9 cellular contexts compared by ENCODE assay signal in the genomic region with DNA sequence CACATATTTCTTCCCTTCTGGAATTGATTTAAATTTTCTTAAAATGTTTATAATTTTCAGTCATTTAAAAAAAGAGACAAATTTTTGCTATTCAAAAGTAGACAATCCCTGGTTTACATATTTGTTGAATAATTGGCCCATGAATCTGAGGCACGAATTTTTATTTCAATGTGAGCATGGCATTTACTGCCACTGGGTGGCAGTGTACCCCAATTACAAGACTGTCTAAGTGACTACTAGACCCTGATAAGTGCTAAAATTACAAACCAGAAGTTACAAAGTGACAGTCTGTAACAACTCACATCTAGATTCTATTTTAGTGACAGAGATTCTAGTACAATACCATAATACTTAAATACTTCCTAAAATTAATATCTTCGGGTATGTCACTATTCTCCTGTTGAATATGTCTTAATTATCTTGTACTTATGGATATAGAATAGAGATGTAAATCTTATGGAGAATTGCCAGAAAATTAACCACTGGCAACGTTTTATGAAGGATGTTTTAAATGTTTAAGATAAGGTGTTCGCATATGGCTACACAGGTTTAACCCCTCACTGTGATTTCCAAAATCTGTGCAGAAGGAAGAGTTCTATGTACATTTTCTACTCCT.
DNase-seq lines count a peak whose midpoint lies in the region; ATAC-seq and TF ChIP-seq lines count a peak whose summit lies in the region.
"Had no signal": no experiment of that assay in that cellular context is flagged by ENCODE, and none has a peak within 500 bp of the region (broad histone marks: within the 10 kb centered on the region; RNA-seq: fewer than 3 reads in every experiment).

No MANE protein-coding gene starts in this region.

- ATAC-seq in HG02943 (IDR thresholded peaks at IDR 0.05; ENCODE audit: low read depth, unreplicated experiment), result peak; percentile 58
- no peak for ATAC-seq in HG03469 (IDR thresholded peaks at IDR 0.05; ENCODE audit: unreplicated experiment)
- ATAC-seq: stimulated activated naive CD8-positive, alpha-beta T cell treated with anti-CD3 and anti-CD28 coated beads, Interleukin-15, amount 100 ng/mL, for 72 hours had no signal

- H3K4me1 ChIP-seq in mesendoderm (ENCODE audit: control insufficient read depth, low read depth, low read length), result no peaks in the 10 kb centered on the region

- H3K56ac ChIP-seq in mesendoderm (ENCODE audit: low read length), result no peak overlapping the region

- H3K4me3 ChIP-seq in dorsolateral prefrontal cortex, result no peak overlapping the region
- H3K4me3 ChIP-seq in mesendoderm (ENCODE audit: low read length), result no peak overlapping the region

- H3K18ac ChIP-seq in mesendoderm (ENCODE audit: low read length), result no peak overlapping the region

- no peak overlapping the region for H4K8ac ChIP-seq in mesendoderm (ENCODE audit: low read depth, low read length)

- H2BK15ac ChIP-seq in mesendoderm (replicated peaks; ENCODE audit: low read depth), result no peak overlapping the region

- no peak overlapping the region for H3K9ac ChIP-seq in mesendoderm (ENCODE audit: low read length)

- H3K4ac ChIP-seq in mesendoderm (ENCODE audit: low read depth, low read length), result no peak overlapping the region

- H3K27ac ChIP-seq in dorsolateral prefrontal cortex (no peak overlapping the region), mesendoderm (ENCODE audit: low read depth, low read length) (no peak overlapping the region)

- no peak overlapping the region for H3K23ac ChIP-seq in mesendoderm (ENCODE audit: low read length)

- no peaks in the 10 kb centered on the region for H3K36me3 ChIP-seq in mesendoderm (ENCODE audit: control insufficient read depth, insufficient read depth, low read length)

- H2BK5ac ChIP-seq in mesendoderm (ENCODE audit: low read length), result no peak overlapping the region

- no peak overlapping the region for H2BK120ac ChIP-seq in mesendoderm (ENCODE audit: low read depth, low read length)

- H3K27me3 ChIP-seq in dorsolateral prefrontal cortex (peaks cover 0 to 9% (median 0%) of the 10 kb centered on the region in 45 donors), mesendoderm (ENCODE audit: insufficient read depth, low read length, poor library complexity) (no peaks in the 10 kb centered on the region)

- H3K79me1 ChIP-seq in mesendoderm (ENCODE audit: low read length), result no peaks in the 10 kb centered on the region

- no CpG with 5 or more reads among the region's 4 CpGs for WGBS in mesendoderm (ENCODE audit: extremely low coverage, insufficient coverage, low lambda C conversion rate)

- H2AK5ac ChIP-seq in mesendoderm (ENCODE audit: low read length), result no peak overlapping the region

- peak; percentile 64 to 90 (median 78) for TF ChIP-seq CTCF in dorsolateral prefrontal cortex (IDR thresholded peaks at IDR 0.05 in 54 of 56, conservative IDR thresholded peaks at IDR 0.05 in 2 of 56; ENCODE audit: low read depth in 1 of 56, partially characterized antibody in 56 of 56)

- H3K79me2 ChIP-seq in mesendoderm (ENCODE audit: control insufficient read depth, insufficient read depth, low read length), result no peaks in the 10 kb centered on the region

- H3K4me2 ChIP-seq in mesendoderm (ENCODE audit: low read length), result no peak overlapping the region

- H4K5ac ChIP-seq in mesendoderm (ENCODE audit: low read length), result no peak overlapping the region

- DNase-seq in SIG-M5 treated with dmso at 0.1 percent for 504 hours (lab: John Stamatoyannopoulos, UW; ENCODE audit: unreplicated experiment), result peak; percentile 51
- DNase-seq in SIG-M5 (lab: John Stamatoyannopoulos, UW), result no peak
- DNase-seq in OCI-M1 (lab: John Stamatoyannopoulos, UW), result peak; percentile 48
- peak in 6 of 10 donors; percentile 29 to 53 (median 42) for DNase-seq in dorsolateral prefrontal cortex
- DNase-seq in mesendoderm, result peak; percentile 56
- DNase-seq in UCSD-AML1 (lab: John Stamatoyannopoulos, UW; ENCODE audit: unreplicated experiment), result no peak

- intact Hi-C loops in dorsolateral prefrontal cortex (cut with DNase I), result loop anchor here (5.0 kb wide), 2 partner anchors 411 to 746 kb away; a partner anchor contains a TSS

Comparison
In these comparisons a context has a peak if more than half of its experiments do, and no peak if none do; other contexts are left out.
1. DNase-seq: peak in SIG-M5 treated with dmso at 0.1 percent for 504 hours (single experiment), OCI-M1 (single experiment), dorsolateral prefrontal cortex (6 of 10) and mesendoderm (single experiment); none in SIG-M5 (single experiment) and UCSD-AML1 (single experiment).